9 cellular contexts compared by ENCODE assay signal in genomic region chr5:144189800-144190429, GRCh38. TPM values are rescaled to one million over a fixed set of nuclear protein-coding genes. Genes with fewer than 3 reads are reported as not detected.
DNase-seq lines count a peak whose midpoint lies in the region; ATAC-seq, FAIRE-seq and TF ChIP-seq lines count a peak whose summit lies in the region.
"Had no signal": no experiment of that assay in that cellular context is flagged by ENCODE, and none has a peak within 500 bp of the region (broad histone marks: within the 10 kb centered on the region; RNA-seq: fewer than 3 reads in every experiment).

No MANE protein-coding gene starts in this region.

- 33% methylated on average over 10 of the region's 10 CpGs for WGBS in GM12878 (ENCODE audit: insufficient coverage, insufficient replicate concordance, low lambda C conversion rate, missing lambda C conversion rate)
- WGBS in smooth muscle cell (ENCODE audit: low lambda C conversion rate), result 8% methylated on average over 10 of the region's 10 CpGs

- SMC1A ChIA-PET in GM12878 (lab: Charles Lee; ENCODE audit: uncharacterized antibody, unreplicated experiment), result interaction anchor here (0.5 to 4.5 kb wide), 8 partner anchors 8 to 1310 kb away, joined by 3 to 37 read pairs (median 4); partner anchors contain the start of genes KCTD16 and YIPF5

- TF ChIP-seq POLR2A in GM12878 (IDR thresholded peaks at IDR 0.05; ENCODE audit: low read depth, low read length), result no peak

- TF ChIP-seq CTCF in GM12878 (IDR thresholded peaks at IDR 0.05 in 2 of 3, conservative IDR thresholded peaks at IDR 0.05 in 1 of 3; ENCODE audit: control insufficient read depth in 2 of 3, extremely low read depth in 1 of 3, insufficient read depth in 1 of 3, low read depth in 3 of 3, low read length in 3 of 3) (no peak), smooth muscle cell (IDR thresholded peaks at IDR 0.05; ENCODE audit: borderline replicate concordance, insufficient read depth, poor library complexity, severe bottlenecking) (no peak)

- intact Hi-C loops in GM12878 (cut with micrococcal nuclease; ENCODE audit: unreplicated experiment) (loop anchor here (2.0 to 5.0 kb wide), 6 partner anchors 19 to 1268 kb away; partner anchors contain the start of genes KCTD16, NR3C1 and YIPF5), posterior cingulate gyrus (cut with DNase I) (no loop called here)

- RAD21 ChIA-PET in GM12878 (lab: Charles Lee; ENCODE audit: unreplicated experiment), result interaction anchor here (1.0 to 4.4 kb wide), 4 partner anchors 20 to 1180 kb away, joined by 3 to 34 read pairs (median 4); partner anchors contain the start of genes KCTD16 and YIPF5

- H3K27me3 ChIP-seq in GM12878 (replicated peaks in 1 of 2; ENCODE audit: control insufficient read depth in 2 of 2, insufficient read depth in 2 of 2, low read length in 1 of 2) (no peaks in the 10 kb centered on the region), smooth muscle cell (ENCODE audit: low read depth) (no peaks in the 10 kb centered on the region)

- H3K27ac ChIP-seq in GM12878 (ENCODE audit: control insufficient read depth, insufficient read depth) (peak overlapping the region; percentile 71), smooth muscle cell (ENCODE audit: low read depth) (peak overlapping the region; percentile 98)
- H3K27ac ChIP-seq: thoracic aorta had no signal

- CTCF ChIA-PET in GM12878 (lab: Yijun Ruan, JAX), result interaction anchor here (1.2 to 3.2 kb wide), 4 partner anchors 9 to 50 kb away, joined by 4 to 20 read pairs (median 12); no protein-coding TSS in a partner anchor

- BruUV-seq in GM12878 (replicated peaks; lab: Mats Ljungman, UMichigan), result no TSS peak

- H3K9me3 ChIP-seq in GM12878 (replicated peaks; ENCODE audit: control insufficient read depth, insufficient read depth, low read length) (no peaks in the 10 kb centered on the region; the same call in 1 of the 3 replicates), smooth muscle cell (replicated peaks; ENCODE audit: low read depth) (no peaks in the 10 kb centered on the region)
- H3K9me3 ChIP-seq: thoracic aorta had no signal

- peak; percentile 71 for FAIRE-seq in GM12878 (lab: Jason Lieb, UNC)

- peaks cover 31% of the 10 kb centered on the region for H3F3A ChIP-seq in smooth muscle cell (ENCODE audit: low read depth)

- 0 out of 2 replicates have a peak overlapping the region, but pooled peaks have one; percentile 15 for H3K4me3 ChIP-seq in GM12878
- H3K4me3 ChIP-seq in smooth muscle cell, result no peak overlapping the region
- H3K4me3 ChIP-seq: thoracic aorta had no signal

- TF ChIP-seq RAD21 in GM12878 (IDR thresholded peaks at IDR 0.05; ENCODE audit: insufficient read depth, low read depth, low read length), result no peak

- POLR2A ChIA-PET in GM12878 (lab: Charles Lee), result interaction anchor here (1.6 kb wide), 1 partner anchor 19 kb away, joined by 6 read pairs; the partner anchor contains the start of genes KCTD16 and YIPF5

- ATAC-seq in GM18867 (IDR thresholded peaks at IDR 0.05; ENCODE audit: unreplicated experiment) (peak; percentile 31), HG03432 (IDR thresholded peaks at IDR 0.05; ENCODE audit: unreplicated experiment) (peak; percentile 60), GM12878 (peak; percentile 74)

- TF ChIP-seq EP300 in GM12878 (IDR thresholded peaks at IDR 0.05; ENCODE audit: borderline replicate concordance in 1 of 2, control insufficient read depth in 1 of 2, low read depth in 2 of 2, low read length in 2 of 2), result peak in 1 of 2 experiments; percentile 59; a peak in 1 of 4 replicates

- H3K9ac ChIP-seq in GM12878 (ENCODE audit: control insufficient read depth, insufficient read depth, low read length), result peak overlapping the region; percentile 32
- peak overlapping the region; percentile 88 for H3K9ac ChIP-seq in smooth muscle cell (ENCODE audit: low read depth)

- H4K20me1 ChIP-seq in GM12878 (ENCODE audit: control insufficient read depth, insufficient read depth) (no peaks in the 10 kb centered on the region), smooth muscle cell (ENCODE audit: low read depth) (no peaks in the 10 kb centered on the region)

- DNase-seq in T1000 (lab: John Stamatoyannopoulos, UW) (peak; percentile 38), GM12878 (ENCODE audit: low read depth, low spot score) (peak; percentile 76), smooth muscle cell (lab: John Stamatoyannopoulos, UW; ENCODE audit: unreplicated experiment) (no peak), NCI-H1436 (lab: John Stamatoyannopoulos, UW) (no peak), NCI-H774 (lab: John Stamatoyannopoulos, UW) (no peak), posterior cingulate gyrus (no peak)

- peak overlapping the region; percentile 63 for H3K4me2 ChIP-seq in GM12878 (ENCODE audit: control insufficient read depth, insufficient read depth)
- H3K4me2 ChIP-seq in smooth muscle cell, result peak overlapping the region; percentile 61

- in situ Hi-C loops in GM12878 (cut with MboI), result loop anchor here (10.0 kb wide), 1 partner anchor 1185 kb away; no protein-coding TSS in a partner anchor

- no peaks in the 10 kb centered on the region for H3K36me3 ChIP-seq in GM12878 (ENCODE audit: control insufficient read depth in 2 of 2, insufficient read depth in 2 of 2, low read length in 1 of 2)
- H3K36me3 ChIP-seq in smooth muscle cell (ENCODE audit: low read depth), result no peaks in the 10 kb centered on the region
- H3K36me3 ChIP-seq: thoracic aorta had no signal

- peaks cover 42% of the 10 kb centered on the region for H3K4me1 ChIP-seq in GM12878 (ENCODE audit: control insufficient read depth, insufficient read depth, low read length)
- H3K4me1 ChIP-seq in smooth muscle cell (ENCODE audit: low read depth), result peaks cover 24% of the 10 kb centered on the region

- H2AFZ ChIP-seq in GM12878 (ENCODE audit: control insufficient read depth, low read depth, low read length) (peak overlapping the region; percentile 83), smooth muscle cell (ENCODE audit: low read depth) (no peak overlapping the region)

- H3K79me2 ChIP-seq in GM12878 (ENCODE audit: control insufficient read depth, insufficient read depth, low read length) (no peaks in the 10 kb centered on the region), smooth muscle cell (ENCODE audit: low read depth) (no peaks in the 10 kb centered on the region)

TF ChIP-seq in GM12878, 131 proteins besides CTCF, POLR2A, EP300 and RAD21 (continues in another document):
- TF ChIP-seq MTA2 (IDR thresholded peaks at IDR 0.05; ENCODE audit: low read depth), result peak; percentile 43; the same call in 1 of the 2 replicates
- peak; percentile 71 for TF ChIP-seq CBFB (IDR thresholded peaks at IDR 0.05; ENCODE audit: low read depth)

RNA-seq across cellular contexts. Expression of gene KCTD16, which starts 19.2 kb away (rescaled TPM):
- total RNA-seq in GM12878 (2013; cell fraction: nucleolus; rRNA removed), result 1.1 and 1.2 TPM in 2 replicates
- total RNA-seq in GM12878 (2014; rRNA removed) (0.06 and 0.11 TPM in 2 replicates), GM12878 (2014; rRNA removed; fragmentation: Illumina TruSeq; extraction: Trizol) (0.04 and 0.14 TPM in 2 replicates), GM12878 (2021) (0.10 and 0.19 TPM in 2 replicates), smooth muscle cell (11.1 and 13.4 TPM in 2 replicates)
- not detected for polyA plus RNA-seq in GM12878 (2011; ENCODE audit: low read depth)
- polyA plus RNA-seq in GM12878 (2011; rRNA removed) (0.10 and 0.19 TPM in 2 replicates), GM12878 (2014; fragmentation: Illumina TruSeq; extraction: Trizol) (0.03 TPM in 2 replicates), GM12878 (2014; fragmentation: Nextera tagmentation; extraction: Ambion mirVana) (under 1 TPM in 1 of 2 experiments, not detected in 1; 0.03 TPM), GM12878 (2014; rRNA removed) (0.09 TPM in 2 replicates), GM12878 (2016; fragmentation: Nextera tagmentation; extraction: Ambion mirVana) (not detected), smooth muscle cell (1.5 and 1.6 TPM in 2 replicates)
- polyA plus RNA-seq in GM12878 (2011; cell fraction: cytosol; rRNA removed), result 0.07 and 0.09 TPM in 2 replicates
- 0.06 and 0.16 TPM in 2 replicates for polyA plus RNA-seq in GM12878 (2011; cell fraction: nucleus; rRNA removed)
- 0.07 TPM in 1 of 2 replicates, not detected in the other for polyA plus RNA-seq in GM12878 (2012)
- polyA minus RNA-seq in GM12878 (2011; rRNA and poly(A)+ RNA removed), result 0.26 and 0.59 TPM in 2 replicates
- polyA minus RNA-seq in GM12878 (2011; cell fraction: cytosol; rRNA and poly(A)+ RNA removed), result not detected in 2 replicates
- 0.48 and 0.60 TPM in 2 replicates for polyA minus RNA-seq in GM12878 (2011; cell fraction: nucleus; rRNA and poly(A)+ RNA removed)

RNA-seq across cellular contexts. Expression of gene YIPF5, which starts 19.5 kb away (rescaled TPM):
- 38.0 and 42.4 TPM in 2 replicates for total RNA-seq in GM12878 (2013; cell fraction: nucleolus; rRNA removed)
- total RNA-seq in GM12878 (2014; rRNA removed), result 24.3 and 26.9 TPM in 2 replicates
- total RNA-seq in GM12878 (2014; rRNA removed; fragmentation: Illumina TruSeq; extraction: Trizol), result 33.5 and 34.0 TPM in 2 replicates
- total RNA-seq in GM12878 (2021), result 25.9 TPM in 2 replicates
- polyA plus RNA-seq in GM12878 (2011; ENCODE audit: low read depth), result 63.1 TPM
- polyA plus RNA-seq in GM12878 (2011; rRNA removed), result 50.4 and 58.7 TPM in 2 replicates
- 24.5 and 41.7 TPM in 2 replicates for polyA plus RNA-seq in GM12878 (2011; cell fraction: cytosol; rRNA removed)
- polyA plus RNA-seq in GM12878 (2011; cell fraction: nucleus; rRNA removed), result 9.1 and 11.1 TPM in 2 replicates
- 30.5 and 31.8 TPM in 2 replicates for polyA plus RNA-seq in GM12878 (2012)
- 34.6 and 42.1 TPM in 2 replicates for polyA plus RNA-seq in GM12878 (2014; fragmentation: Illumina TruSeq; extraction: Trizol)
- polyA plus RNA-seq in GM12878 (2014; fragmentation: Nextera tagmentation; extraction: Ambion mirVana), result 10 to 100 TPM; 25.4 to 47.9 TPM
- polyA plus RNA-seq in GM12878 (2014; rRNA removed), result 19.5 and 20.0 TPM in 2 replicates
- 10 to 100 TPM; 41.5 to 45.5 TPM for polyA plus RNA-seq in GM12878 (2016; fragmentation: Nextera tagmentation; extraction: Ambion mirVana)
- 31.7 and 63.8 TPM in 2 replicates for polyA minus RNA-seq in GM12878 (2011; rRNA and poly(A)+ RNA removed)
- 19.2 and 22.6 TPM in 2 replicates for polyA minus RNA-seq in GM12878 (2011; cell fraction: cytosol; rRNA and poly(A)+ RNA removed)
- polyA minus RNA-seq in GM12878 (2011; cell fraction: nucleus; rRNA and poly(A)+ RNA removed), result 14.0 and 20.1 TPM in 2 replicates
- total RNA-seq in smooth muscle cell, result 192 and 283 TPM in 2 replicates
- polyA plus RNA-seq in smooth muscle cell, result 159 and 215 TPM in 2 replicates

Comparison
In these comparisons a context has a peak if more than half of its experiments do, and no peak if none do; other contexts are left out.
1. DNase-seq: peak in T1000 (single experiment) and GM12878 (single experiment); none in smooth muscle cell (single experiment), NCI-H1436 (single experiment), NCI-H774 (single experiment) and posterior cingulate gyrus (0 of 10).
2. Peak in every context shown above with its lines, with median percentiles within 50 percentile points of each other: ATAC-seq.